8 cellular contexts compared by ENCODE assay signal in genomic region chr12:53048033-53048779, GRCh38. TPM values are rescaled to one million over a fixed set of nuclear protein-coding genes. Genes with fewer than 3 reads are reported as not detected.
DNase-seq lines count a peak whose midpoint lies in the region; ATAC-seq and TF ChIP-seq lines count a peak whose summit lies in the region.

No MANE protein-coding gene starts in this region.

- H3K4me3 ChIP-seq in colonic mucosa, result peak overlapping the region; percentile 43
- H3K4me3 ChIP-seq in thoracic aorta, result peak overlapping the region; percentile 78

- DNase-seq in NCI-H2196 (lab: John Stamatoyannopoulos, UW; ENCODE audit: unreplicated experiment), result peak; percentile 53
- DNase-seq in NCI-H2196 treated with DMSO at 0.1 percent for 48 hours (lab: John Stamatoyannopoulos, UW; ENCODE audit: unreplicated experiment), result no peak
- peak; percentile 48 for DNase-seq in NCI-H69 (lab: John Stamatoyannopoulos, UW)
- peak; percentile 74 for DNase-seq in colonic mucosa
- DNase-seq in lung microvascular endothelial cell (ENCODE audit: low read depth in 2 of 2), result peak; percentile 33 to 42
- DNase-seq in thoracic aorta (ENCODE audit: low spot score), result no peak
- no peak for DNase-seq in stimulated activated CD4-positive, alpha-beta T cell treated with anti-CD3 and anti-CD28 coated beads, Interleukin-15, amount 100 ng/mL, for 24 hours

- H3K9ac ChIP-seq in colonic mucosa (ENCODE audit: low read depth in 2 of 2, low read length in 2 of 2), result peak overlapping the region; percentile 86 to 87

- H3K9me3 ChIP-seq in colonic mucosa, result no peaks in the 10 kb centered on the region
- H3K9me3 ChIP-seq in thoracic aorta, result no peaks in the 10 kb centered on the region

- H3K36me3 ChIP-seq in colonic mucosa (no peaks in the 10 kb centered on the region), thoracic aorta (peaks cover 5% of the 10 kb centered on the region)

- TF ChIP-seq CTCF in colonic mucosa (IDR thresholded peaks at IDR 0.05) (no peak), thoracic aorta (IDR thresholded peaks at IDR 0.05) (no peak)

- intact Hi-C loops in colonic mucosa (cut with DNase I), result no loop called here

- no peaks in the 10 kb centered on the region for H3K27me3 ChIP-seq in colonic mucosa
- no peaks in the 10 kb centered on the region for H3K27me3 ChIP-seq in thoracic aorta (replicated peaks; ENCODE audit: insufficient read depth)

- peaks cover 32% of the 10 kb centered on the region for H3K4me1 ChIP-seq in colonic mucosa
- H3K4me1 ChIP-seq in thoracic aorta (ENCODE audit: control insufficient read depth in 1 of 2, low read depth in 2 of 2), result peaks cover 37 to 72% of the 10 kb centered on the region in 2 donors

- H3K27ac ChIP-seq in colonic mucosa (peak overlapping the region; percentile 97), thoracic aorta (peak overlapping the region; percentile 95 to 100)

- ATAC-seq in thoracic aorta (ENCODE audit: insufficient number of reproducible peaks, low FRiP score, low read depth), result no peak
- ATAC-seq in GM18867 (IDR thresholded peaks at IDR 0.05; ENCODE audit: unreplicated experiment), result no peak

RNA-seq across cellular contexts. Expression of gene TNS2, which starts 1.7 kb away (rescaled TPM):
- total RNA-seq in colonic mucosa, result 10 to 100 TPM; 26.0 to 27.1 TPM
- total RNA-seq in lung microvascular endothelial cell, result 15.9 and 18.3 TPM in 2 replicates
- total RNA-seq in thoracic aorta, result 100 to 1,000 TPM; 292 to 307 TPM

RNA-seq across cellular contexts. Expression of gene SPRYD3, which starts 31.0 kb away (rescaled TPM):
- 10 to 100 TPM; 32.5 to 35.0 TPM for total RNA-seq in colonic mucosa
- total RNA-seq in lung microvascular endothelial cell, result 8.9 and 12.9 TPM in 2 replicates
- total RNA-seq in thoracic aorta, result 10 to 100 TPM; 68.0 to 94.8 TPM

RNA-seq across cellular contexts. Expression of gene EIF4B, which starts 42.0 kb away (rescaled TPM):
- 100 to 1,000 TPM; 398 to 455 TPM for total RNA-seq in colonic mucosa
- total RNA-seq in lung microvascular endothelial cell, result 775 and 904 TPM in 2 replicates
- 100 to 1,000 TPM; 279 to 338 TPM for total RNA-seq in thoracic aorta

RNA-seq across cellular contexts. Expression of gene IGFBP6, which starts 49.3 kb away (rescaled TPM):
- total RNA-seq in colonic mucosa (10 to 100 TPM in 1 of 2 donors, 1 to 10 TPM in 1; 7.2 to 14.6 TPM), lung microvascular endothelial cell (2.2 and 16.6 TPM in 2 replicates), thoracic aorta (1,000 to 10,000 TPM; 1,999 to 2,150 TPM)

RNA-seq across cellular contexts. Expression of gene SOAT2, which starts 55.1 kb away (rescaled TPM):
- total RNA-seq in colonic mucosa (under 1 TPM in 1 of 2 donors, not detected in 1; 0.12 TPM), lung microvascular endothelial cell (not detected in 2 replicates), thoracic aorta (under 1 TPM; 0.81 to 0.99 TPM)

Comparison
In these comparisons a context has a peak if more than half of its experiments do, and no peak if none do; other contexts are left out.
1. DNase-seq: peak in NCI-H2196 (single experiment), NCI-H69 (single experiment), colonic mucosa (single experiment) and lung microvascular endothelial cell (2 of 2); none in NCI-H2196 treated with DMSO at 0.1 percent for 48 hours (single experiment), thoracic aorta (single experiment) and stimulated activated CD4-positive, alpha-beta T cell treated with anti-CD3 and anti-CD28 coated beads, Interleukin-15, amount 100 ng/mL, for 24 hours (single experiment).
2. RNA of gene TNS2, which starts 1.7 kb away (total RNA-seq): 292 to 307 TPM in thoracic aorta; 26.0 to 27.1 TPM in colonic mucosa and 15.9 to 18.3 TPM in lung microvascular endothelial cell; every median in the first group is over 10 times any median in the second.